In genomic region chr3:195128255-195129071, GRCh38 we compare ENCODE assay signal across 15 cellular contexts.
DNase-seq lines count a peak whose midpoint lies in the region; ATAC-seq and TF ChIP-seq lines count a peak whose summit lies in the region.
"Had no signal": no experiment of that assay in that cellular context is flagged by ENCODE, and none has a peak within 500 bp of the region (broad histone marks: within the 10 kb centered on the region; RNA-seq: fewer than 3 reads in every experiment).

No MANE protein-coding gene starts in this region.

- intact Hi-C loops in OCI-LY7 (cut with micrococcal nuclease; ENCODE audit: unreplicated experiment): no loop called here

- H2AFZ ChIP-seq in OCI-LY7 (ENCODE audit: low read length): no peak overlapping the region
- H2AFZ ChIP-seq in Karpas-422 (ENCODE audit: low read length): no peak overlapping the region

- peaks cover 4% of the 10 kb centered on the region for H3K36me3 Mint-ChIP-seq in activated naive CD4-positive, alpha-beta T cell treated with anti-CD3 and anti-CD28 coated beads, Interleukin-2, amount 50 U/mL, for 24 hours
- no peaks in the 10 kb centered on the region for H3K36me3 Mint-ChIP-seq in T-helper 2 cell treated with Interferon-gamma antibody and Interleukin-4, amounts not matched to agents 5 μg/mL and 100 μg/mL, for 36 hours (ENCODE audit: low read depth)
- no peaks in the 10 kb centered on the region for H3K36me3 Mint-ChIP-seq in effector memory CD8-positive, alpha-beta T cell (ENCODE audit: insufficient read depth)
- peaks cover 4 to 7% of the 10 kb centered on the region in 2 donors for H3K36me3 Mint-ChIP-seq in stimulated activated naive B cell treated with anti-CD40 and anti-IgM and Interleukin-4, amounts not matched to agents 10 μg/mL and 1 μg/mL and 100 μg/mL, for 72 hours

- no peak overlapping the region for H3K27ac ChIP-seq in OCI-LY7 (ENCODE audit: low read depth, low read length, poor library complexity, severe bottlenecking)
- H3K27ac ChIP-seq in Karpas-422 (ENCODE audit: low read length): no peak overlapping the region

- CTCF ChIA-PET in OCI-LY7 (lab: Charles Lee; ENCODE audit: unreplicated experiment): no interaction called here

- peaks cover 25% of the 10 kb centered on the region for H3K4me1 Mint-ChIP-seq in activated naive CD4-positive, alpha-beta T cell treated with anti-CD3 and anti-CD28 coated beads, Interleukin-2, amount 50 U/mL, for 24 hours
- peaks cover 18% of the 10 kb centered on the region for H3K4me1 Mint-ChIP-seq in T-helper 2 cell treated with Interferon-gamma antibody and Interleukin-4, amounts not matched to agents 5 μg/mL and 100 μg/mL, for 36 hours (ENCODE audit: low read depth)
- peaks cover 17 to 27% of the 10 kb centered on the region in 2 donors for H3K4me1 Mint-ChIP-seq in effector memory CD8-positive, alpha-beta T cell (ENCODE audit: low read depth in 2 of 2)
- peaks cover 56 to 68% of the 10 kb centered on the region in 2 donors for H3K4me1 Mint-ChIP-seq in stimulated activated naive B cell treated with anti-CD40 and anti-IgM and Interleukin-4, amounts not matched to agents 10 μg/mL and 1 μg/mL and 100 μg/mL, for 72 hours

- ATAC-seq in effector memory CD8-positive, alpha-beta T cell (replicated peaks): no peak
- no peak for ATAC-seq in stimulated activated naive B cell treated with anti-CD40 and anti-IgM and Interleukin-4, amounts not matched to agents 10 μg/mL and 1 μg/mL and 100 μg/mL, for 72 hours (replicated peaks)

- H3K9me3 ChIP-seq in OCI-LY7 (ENCODE audit: low read length) (no peaks in the 10 kb centered on the region), Karpas-422 (ENCODE audit: low read length) (no peaks in the 10 kb centered on the region)

- no peaks in the 10 kb centered on the region for H3K4me1 ChIP-seq in OCI-LY7 (ENCODE audit: insufficient read depth, low read length, poor library complexity, severe bottlenecking)
- peaks cover 10% of the 10 kb centered on the region for H3K4me1 ChIP-seq in Karpas-422 (ENCODE audit: low read length)

- H3K27me3 Mint-ChIP-seq in activated naive CD4-positive, alpha-beta T cell treated with anti-CD3 and anti-CD28 coated beads, Interleukin-2, amount 50 U/mL, for 24 hours: no peaks in the 10 kb centered on the region
- H3K27me3 Mint-ChIP-seq in T-helper 2 cell treated with Interferon-gamma antibody and Interleukin-4, amounts not matched to agents 5 μg/mL and 100 μg/mL, for 36 hours (ENCODE audit: low read depth): no peaks in the 10 kb centered on the region
- H3K27me3 Mint-ChIP-seq in effector memory CD8-positive, alpha-beta T cell: no peaks in the 10 kb centered on the region
- no peaks in the 10 kb centered on the region for H3K27me3 Mint-ChIP-seq in stimulated activated naive B cell treated with anti-CD40 and anti-IgM and Interleukin-4, amounts not matched to agents 10 μg/mL and 1 μg/mL and 100 μg/mL, for 72 hours

- POLR2A ChIA-PET in OCI-LY7 (lab: Charles Lee): interaction anchor here (0.9 kb wide), 1 partner anchor 20 kb away, joined by 3 read pairs; no protein-coding TSS in a partner anchor

- H3K4me3 ChIP-seq in OCI-LY7 (ENCODE audit: low read depth, low read length, poor library complexity, severe bottlenecking) (no peak overlapping the region), Karpas-422 (ENCODE audit: low read length) (no peak overlapping the region)

- no peaks in the 10 kb centered on the region for H3K27me3 ChIP-seq in Karpas-422 (ENCODE audit: low read length)

- H3K9ac ChIP-seq in Karpas-422 (ENCODE audit: low read length): no peak overlapping the region

- H3K36me3 ChIP-seq in OCI-LY7 (ENCODE audit: insufficient read depth, low read length): no peaks in the 10 kb centered on the region
- no peaks in the 10 kb centered on the region for H3K36me3 ChIP-seq in Karpas-422 (ENCODE audit: insufficient read depth, low read length)

- H3K9me2 ChIP-seq in OCI-LY7 (ENCODE audit: insufficient read depth, low read length) (no peaks in the 10 kb centered on the region), Karpas-422 (replicated peaks; ENCODE audit: insufficient read depth, low read length) (no peaks in the 10 kb centered on the region)

- BruUV-seq in OCI-LY7 (replicated peaks; lab: Mats Ljungman, UMichigan): no TSS peak

- peak overlapping the region; percentile 3 for H3K27ac Mint-ChIP-seq in activated naive CD4-positive, alpha-beta T cell treated with anti-CD3 and anti-CD28 coated beads, Interleukin-2, amount 50 U/mL, for 24 hours
- peak overlapping the region; percentile 39 for H3K27ac Mint-ChIP-seq in T-helper 2 cell treated with Interferon-gamma antibody and Interleukin-4, amounts not matched to agents 5 μg/mL and 100 μg/mL, for 36 hours
- peak overlapping the region; percentile 6 to 22 for H3K27ac Mint-ChIP-seq in effector memory CD8-positive, alpha-beta T cell
- H3K27ac Mint-ChIP-seq in stimulated activated naive B cell treated with anti-CD40 and anti-IgM and Interleukin-4, amounts not matched to agents 10 μg/mL and 1 μg/mL and 100 μg/mL, for 72 hours: peak overlapping the region; percentile 3

- H3K9me3 Mint-ChIP-seq in activated naive CD4-positive, alpha-beta T cell treated with anti-CD3 and anti-CD28 coated beads, Interleukin-2, amount 50 U/mL, for 24 hours: no peaks in the 10 kb centered on the region
- no peaks in the 10 kb centered on the region for H3K9me3 Mint-ChIP-seq in T-helper 2 cell treated with Interferon-gamma antibody and Interleukin-4, amounts not matched to agents 5 μg/mL and 100 μg/mL, for 36 hours
- H3K9me3 Mint-ChIP-seq in effector memory CD8-positive, alpha-beta T cell: no peaks in the 10 kb centered on the region
- peaks cover 0 to 2% of the 10 kb centered on the region in 2 donors for H3K9me3 Mint-ChIP-seq in stimulated activated naive B cell treated with anti-CD40 and anti-IgM and Interleukin-4, amounts not matched to agents 10 μg/mL and 1 μg/mL and 100 μg/mL, for 72 hours

- no peak for TF ChIP-seq CTCF in OCI-LY7 (conservative IDR thresholded peaks at IDR 0.05; ENCODE audit: low read length)

- H3K4me3 Mint-ChIP-seq in activated naive CD4-positive, alpha-beta T cell treated with anti-CD3 and anti-CD28 coated beads, Interleukin-2, amount 50 U/mL, for 24 hours: no peak overlapping the region
- peak overlapping the region; percentile 4 for H3K4me3 Mint-ChIP-seq in T-helper 2 cell treated with Interferon-gamma antibody and Interleukin-4, amounts not matched to agents 5 μg/mL and 100 μg/mL, for 36 hours
- H3K4me3 Mint-ChIP-seq in effector memory CD8-positive, alpha-beta T cell: peak overlapping the region in 1 of 2 donors; percentile 55
- peak overlapping the region in 1 of 2 donors; percentile 16 for H3K4me3 Mint-ChIP-seq in stimulated activated naive B cell treated with anti-CD40 and anti-IgM and Interleukin-4, amounts not matched to agents 10 μg/mL and 1 μg/mL and 100 μg/mL, for 72 hours

- H4K20me1 ChIP-seq in OCI-LY7 (ENCODE audit: insufficient read depth, low read length): no peaks in the 10 kb centered on the region; the same call in 1 of the 2 replicates
- peaks cover 51% of the 10 kb centered on the region for H4K20me1 ChIP-seq in Karpas-422 (ENCODE audit: insufficient read depth, low read depth, low read length)

- H3K4me2 ChIP-seq in OCI-LY7 (ENCODE audit: low read length) (no peak overlapping the region), Karpas-422 (ENCODE audit: low read depth, low read length, poor library complexity, severe bottlenecking) (no peak overlapping the region)

- DNase-seq in activated naive CD4-positive, alpha-beta T cell (lab: John Stamatoyannopoulos, UW): no peak
- no peak for DNase-seq in T-helper 2 cell treated with Interferon-gamma antibody and Interleukin-4, amounts not matched to agents 5 μg/mL and 100 μg/mL, for 36 hours (ENCODE audit: low spot score)
- no peak for DNase-seq in effector memory CD8-positive, alpha-beta T cell
- DNase-seq in stimulated activated naive B cell treated with anti-CD40 and anti-IgM and Interleukin-4, amounts not matched to agents 10 μg/mL and 1 μg/mL and 100 μg/mL, for 72 hours: no peak
- DNase-seq in NCI-H2029 (lab: John Stamatoyannopoulos, UW): no peak
- no peak for DNase-seq in OCI-LY7 (ENCODE audit: low spot score)
- DNase-seq in Karpas-422: no peak
- DNase-seq: effector CD4-positive, alpha-beta T cell; kidney glomerular epithelial cell; NCI-H1417 treated with DMSO at 0.1 percent for 48 hours; NCI-H510A treated with DMSO at 0.1 percent for 48 hours; stimulated activated CD4-positive, alpha-beta T cell treated with anti-CD3 and anti-CD28 coated beads, Interleukin-4, amount 100 ng/mL, for 1 hour; stimulated activated naive CD4-positive, alpha-beta T cell treated with Interleukin-2 at 50 U/mL for 16 hours; T-helper 9 cell had no signal

- H3K79me2 ChIP-seq in OCI-LY7 (ENCODE audit: insufficient read depth, low read depth, low read length) (no peaks in the 10 kb centered on the region), Karpas-422 (ENCODE audit: low read length) (no peaks in the 10 kb centered on the region)
